19 cellular contexts compared by ENCODE assay signal in genomic region chr14:87108726-87109125, GRCh38.
DNase-seq lines count a peak whose midpoint lies in the region; ATAC-seq, FAIRE-seq and TF ChIP-seq lines count a peak whose summit lies in the region.
"Had no signal": no experiment of that assay in that cellular context is flagged by ENCODE, and none has a peak within 500 bp of the region (broad histone marks: within the 10 kb centered on the region; RNA-seq: fewer than 3 reads in every experiment).

No MANE protein-coding gene starts in this region.

- H3K9me3 ChIP-seq in Karpas-422 (ENCODE audit: low read length) = no peaks in the 10 kb centered on the region
- H3K9me3 ChIP-seq in keratinocyte (ENCODE audit: control insufficient read depth, low read depth, low read length) = no peaks in the 10 kb centered on the region
- H3K9me3 ChIP-seq: BE2C, prostate gland had no signal

- H3K36me3 ChIP-seq in Karpas-422 (ENCODE audit: insufficient read depth, low read length) (peaks cover 20% of the 10 kb centered on the region), bronchial epithelial cell (ENCODE audit: control insufficient read depth, insufficient read depth, low read length) (no peaks in the 10 kb centered on the region), keratinocyte (ENCODE audit: control insufficient read depth in 2 of 2, extremely low read depth in 1 of 2, insufficient read depth in 2 of 2, low read length in 2 of 2) (no peaks in the 10 kb centered on the region)
- H3K36me3 ChIP-seq: BE2C, prostate gland had no signal

- H3K4me3 ChIP-seq in Karpas-422 (ENCODE audit: low read length) (no peak overlapping the region), bronchial epithelial cell (ENCODE audit: low read depth, low read length) (no peak overlapping the region), keratinocyte (ENCODE audit: control insufficient read depth in 2 of 3, extremely low read depth in 1 of 3, insufficient read depth in 2 of 3, low read depth in 1 of 3, low read length in 3 of 3) (no peak overlapping the region)
- H3K4me3 ChIP-seq: prostate gland had no signal

- no peaks in the 10 kb centered on the region for H4K20me1 ChIP-seq in Karpas-422 (ENCODE audit: insufficient read depth, low read depth, low read length)
- H4K20me1 ChIP-seq in keratinocyte (ENCODE audit: control insufficient read depth, extremely low read depth, insufficient read depth, low read length) = no peaks in the 10 kb centered on the region

- no peak overlapping the region for H3K4me3 Mint-ChIP-seq in stimulated activated naive B cell treated with anti-CD40 and anti-IgM and Interleukin-4, amounts not matched to agents 10 μg/mL and 1 μg/mL and 100 μg/mL, for 72 hours
- H3K4me3 Mint-ChIP-seq: natural killer cell, WTC11 had no signal

- no peaks in the 10 kb centered on the region for H3K9me2 ChIP-seq in Karpas-422 (replicated peaks; ENCODE audit: insufficient read depth, low read length)

- peak overlapping the region; percentile 55 for H3K9ac ChIP-seq in Karpas-422 (ENCODE audit: low read length)
- no peak overlapping the region for H3K9ac ChIP-seq in keratinocyte (ENCODE audit: control insufficient read depth, extremely low read depth, insufficient read depth, low read length)

- no peak for ATAC-seq in stimulated activated naive B cell treated with anti-CD40 and anti-IgM and Interleukin-4, amounts not matched to agents 10 μg/mL and 1 μg/mL and 100 μg/mL, for 72 hours (replicated peaks)
- ATAC-seq: natural killer cell, Panc1, WTC11 had no signal

- H2AFZ ChIP-seq in Karpas-422 (ENCODE audit: low read length) (no peak overlapping the region), keratinocyte (ENCODE audit: control insufficient read depth, low read length) (no peak overlapping the region)

- H3K4me1 Mint-ChIP-seq in stimulated activated naive B cell treated with anti-CD40 and anti-IgM and Interleukin-4, amounts not matched to agents 10 μg/mL and 1 μg/mL and 100 μg/mL, for 72 hours = no peaks in the 10 kb centered on the region
- H3K4me1 Mint-ChIP-seq: natural killer cell had no signal

- dilution Hi-C loops in keratinocyte (cut with MboI; ENCODE audit: extremely low pct_ligation_motif_present, low sequenced_read_pairs) = no loop called here

- no peaks in the 10 kb centered on the region for H3K9me1 ChIP-seq in keratinocyte (ENCODE audit: control insufficient read depth, extremely low read depth, insufficient read depth, low read length)

- peaks cover 98% of the 10 kb centered on the region for H3K4me1 ChIP-seq in Karpas-422 (ENCODE audit: low read length)
- peaks cover 3% of the 10 kb centered on the region for H3K4me1 ChIP-seq in keratinocyte (ENCODE audit: control insufficient read depth, extremely low read depth, insufficient read depth, low read length)
- H3K4me1 ChIP-seq: BE2C, prostate gland had no signal

- H3K27me3 Mint-ChIP-seq in stimulated activated naive B cell treated with anti-CD40 and anti-IgM and Interleukin-4, amounts not matched to agents 10 μg/mL and 1 μg/mL and 100 μg/mL, for 72 hours = no peaks in the 10 kb centered on the region

- no peak for FAIRE-seq in bronchial epithelial cell (lab: Jason Lieb, UNC)
- FAIRE-seq in keratinocyte (lab: Jason Lieb, UNC) = peak; percentile 64
- FAIRE-seq: H1 had no signal

- H3K4me2 ChIP-seq in Karpas-422 (ENCODE audit: low read depth, low read length, poor library complexity, severe bottlenecking) (peak overlapping the region; percentile 62), keratinocyte (ENCODE audit: control insufficient read depth, extremely low read depth, insufficient read depth, low read depth, low read length) (no peak overlapping the region)

- DNase-seq in AG08396 (ENCODE audit: low spot score) = peak; percentile 50
- DNase-seq in Karpas-422 = peak; percentile 77
- DNase-seq in bronchial epithelial cell (ENCODE audit: low read depth) = peak; percentile 36
- DNase-seq in keratinocyte (ENCODE audit: low read depth, low spot score) = peak; percentile 1
- DNase-seq in activated CD4-positive, CD25-positive, alpha-beta regulatory T cell treated with anti-CD3 and anti-CD28 coated beads, Interleukin-2, amount 50 U/mL, for 72 hours = no peak
- no peak for DNase-seq in NCI-H226
- DNase-seq in MV-4-11 (lab: John Stamatoyannopoulos, UW) = no peak
- DNase-seq in stimulated activated naive B cell treated with anti-CD40 and anti-IgM and Interleukin-4, amounts not matched to agents 10 μg/mL and 1 μg/mL and 100 μg/mL, for 72 hours = no peak
- DNase-seq: activated effector memory CD4-positive, alpha-beta T cell treated with Interleukin-2 at 50 U/mL for 16 hours; BE2C; cortex of kidney; natural killer cell; NCI-H2029 treated with DMSO at 0.1 percent for 48 hours; NCI-H526 treated with DMSO at 0.1 percent for 48 hours; stimulated activated CD4-positive, alpha-beta T cell treated with anti-CD3 and anti-CD28 coated beads, Interleukin-15, amount 100 ng/mL, for 24 hours had no signal

- H3K36me3 Mint-ChIP-seq in stimulated activated naive B cell treated with anti-CD40 and anti-IgM and Interleukin-4, amounts not matched to agents 10 μg/mL and 1 μg/mL and 100 μg/mL, for 72 hours = no peaks in the 10 kb centered on the region
- H3K36me3 Mint-ChIP-seq: WTC11 had no signal

- TF ChIP-seq CTCF in bronchial epithelial cell (IDR thresholded peaks at IDR 0.05; ENCODE audit: insufficient read depth, low read length, severe bottlenecking) = no peak
- TF ChIP-seq CTCF in keratinocyte (optimal IDR thresholded peaks at IDR 0.05 in 1 of 3, IDR thresholded peaks at IDR 0.05 in 1 of 3, conservative IDR thresholded peaks at IDR 0.05 in 1 of 3; ENCODE audit: extremely low read depth in 1 of 3, insufficient read depth in 2 of 3, low read length in 3 of 3) = no peak

- no peak overlapping the region for H3K27ac Mint-ChIP-seq in stimulated activated naive B cell treated with anti-CD40 and anti-IgM and Interleukin-4, amounts not matched to agents 10 μg/mL and 1 μg/mL and 100 μg/mL, for 72 hours
- H3K27ac Mint-ChIP-seq: natural killer cell, WTC11 had no signal

- H3K27ac ChIP-seq in Karpas-422 (ENCODE audit: low read length) = peak overlapping the region; percentile 98
- H3K27ac ChIP-seq in keratinocyte (ENCODE audit: control insufficient read depth, insufficient read depth, low read length) = no peak overlapping the region
- H3K27ac ChIP-seq: prostate gland had no signal

- no peaks in the 10 kb centered on the region for H3K27me3 ChIP-seq in Karpas-422 (ENCODE audit: low read length)
- no peaks in the 10 kb centered on the region for H3K27me3 ChIP-seq in bronchial epithelial cell (ENCODE audit: control insufficient read depth, insufficient read depth, low read length)
- H3K27me3 ChIP-seq in keratinocyte (ENCODE audit: control insufficient read depth, extremely low read depth, insufficient read depth, low read length) = no peaks in the 10 kb centered on the region
- H3K27me3 ChIP-seq: BE2C had no signal

- H3K79me2 ChIP-seq in Karpas-422 (ENCODE audit: low read length) = peaks cover 19% of the 10 kb centered on the region; the same call in 1 of the 2 replicates
- no peaks in the 10 kb centered on the region for H3K79me2 ChIP-seq in keratinocyte (ENCODE audit: control insufficient read depth, insufficient read depth, low read length)

- peaks cover 0 to 8% of the 10 kb centered on the region in 2 donors for H3K9me3 Mint-ChIP-seq in stimulated activated naive B cell treated with anti-CD40 and anti-IgM and Interleukin-4, amounts not matched to agents 10 μg/mL and 1 μg/mL and 100 μg/mL, for 72 hours
- H3K9me3 Mint-ChIP-seq: WTC11 had no signal

Comparison
In these comparisons a context has a peak if more than half of its experiments do, and no peak if none do; other contexts are left out.
1. DNase-seq: peak in AG08396 (single experiment), Karpas-422 (single experiment), bronchial epithelial cell (single experiment) and keratinocyte (single experiment); none in activated CD4-positive, CD25-positive, alpha-beta regulatory T cell treated with anti-CD3 and anti-CD28 coated beads, Interleukin-2, amount 50 U/mL, for 72 hours (single experiment), NCI-H226 (single experiment), MV-4-11 (single experiment) and stimulated activated naive B cell treated with anti-CD40 and anti-IgM and Interleukin-4, amounts not matched to agents 10 μg/mL and 1 μg/mL and 100 μg/mL, for 72 hours (single experiment).